Comparison of ENCODE assay signal across 7 cellular contexts in genomic region chr3:39990532-39990931, GRCh38.
DNase-seq lines count a peak whose midpoint lies in the region; ATAC-seq and TF ChIP-seq lines count a peak whose summit lies in the region.

No MANE protein-coding gene starts in this region.

- H3K27me3 Mint-ChIP-seq in endothelial cell (ENCODE audit: unreplicated experiment) (peaks cover 3% of the 10 kb centered on the region), T-cell (peaks cover 10 to 17% of the 10 kb centered on the region in 2 donors)

- no peaks in the 10 kb centered on the region for H3K4me1 ChIP-seq in OCI-LY3 (ENCODE audit: low read length)
- no peaks in the 10 kb centered on the region for H3K4me1 ChIP-seq in trophoblast cell (ENCODE audit: control insufficient read depth in 1 of 2, insufficient read depth in 2 of 2, low read length in 2 of 2)

- TF ChIP-seq CTCF in OCI-LY3 (IDR thresholded peaks at IDR 0.05; ENCODE audit: low read depth, low read length) (peak; percentile 90), endothelial cell (IDR thresholded peaks at IDR 0.05; ENCODE audit: unreplicated experiment) (peak; percentile 61)

- H2AK5ac ChIP-seq in trophoblast cell (ENCODE audit: low read length), result no peak overlapping the region

- H3K4me3 ChIP-seq in OCI-LY3 (ENCODE audit: low read length), result no peak overlapping the region
- no peak overlapping the region for H3K4me3 ChIP-seq in trophoblast cell (ENCODE audit: low read depth, low read length)

- H3K27ac ChIP-seq in OCI-LY3 (ENCODE audit: low read length) (no peak overlapping the region), trophoblast cell (ENCODE audit: low read depth, low read length) (no peak overlapping the region)

- H3K9me3 Mint-ChIP-seq in endothelial cell (ENCODE audit: unreplicated experiment) (peaks cover 19% of the 10 kb centered on the region), T-cell (peaks cover 0 to 8% (median 4%) of the 10 kb centered on the region in 3 donors)

- H3K4me3 Mint-ChIP-seq in endothelial cell (ENCODE audit: unreplicated experiment) (no peak overlapping the region), T-cell (no peak overlapping the region)

- H3K9me3 ChIP-seq in OCI-LY3 (ENCODE audit: insufficient read depth, low read length) (no peaks in the 10 kb centered on the region), trophoblast cell (ENCODE audit: insufficient read depth, low read depth, low read length) (peaks cover 8% of the 10 kb centered on the region)

- H3K4me1 Mint-ChIP-seq in endothelial cell (ENCODE audit: unreplicated experiment) (peaks cover 2% of the 10 kb centered on the region), T-cell (no peaks in the 10 kb centered on the region)

- H3K36me3 ChIP-seq in OCI-LY3 (replicated peaks; ENCODE audit: low read depth, low read length) (no peaks in the 10 kb centered on the region), trophoblast cell (ENCODE audit: control insufficient read depth in 1 of 2, insufficient read depth in 2 of 2, low read length in 2 of 2) (no peaks in the 10 kb centered on the region)

- H2BK120ac ChIP-seq in trophoblast cell (ENCODE audit: insufficient read depth, low read length, poor library complexity), result no peak overlapping the region

- no CpG with 5 or more reads among the region's 1 CpG for WGBS in trophoblast cell (ENCODE audit: extremely low coverage, insufficient coverage, insufficient read length)

- H3K4me2 ChIP-seq in OCI-LY3 (ENCODE audit: low read length) (no peak overlapping the region), trophoblast cell (ENCODE audit: low read length) (no peak overlapping the region)

- H3K79me2 ChIP-seq in OCI-LY3 (ENCODE audit: low read length), result no peaks in the 10 kb centered on the region
- H3K79me2 ChIP-seq in trophoblast cell (ENCODE audit: control insufficient read depth, insufficient read depth, low read length, poor library complexity), result no peaks in the 10 kb centered on the region

- no peak overlapping the region for H4K8ac ChIP-seq in trophoblast cell (ENCODE audit: low read depth, low read length)

- H3K18ac ChIP-seq in trophoblast cell (ENCODE audit: low read length), result no peak overlapping the region

- no peak overlapping the region for H3K27ac Mint-ChIP-seq in endothelial cell (ENCODE audit: unreplicated experiment)
- H3K27ac Mint-ChIP-seq in T-cell, result no peak overlapping the region

- POLR2A ChIA-PET in T-cell (lab: Charles Lee), result no interaction called here

- no peak overlapping the region for H2BK5ac ChIP-seq in trophoblast cell (ENCODE audit: low read depth, low read length, poor library complexity)

- H4K12ac ChIP-seq in trophoblast cell (ENCODE audit: low read depth, low read length), result no peak overlapping the region

- H2BK12ac ChIP-seq in trophoblast cell (ENCODE audit: low read length), result no peak overlapping the region

- no peak overlapping the region for H3K14ac ChIP-seq in trophoblast cell (ENCODE audit: low read length)

- no peak overlapping the region for H3K4ac ChIP-seq in trophoblast cell (ENCODE audit: low read depth, low read length)

- CTCF ChIA-PET in T-cell (lab: Charles Lee), result no interaction called here

- H3K36me3 Mint-ChIP-seq in endothelial cell (ENCODE audit: low read depth, unreplicated experiment) (peaks cover 11% of the 10 kb centered on the region), T-cell (no peaks in the 10 kb centered on the region)

- H4K91ac ChIP-seq in trophoblast cell (ENCODE audit: low read depth, low read length), result no peak overlapping the region

- H2AFZ ChIP-seq in OCI-LY3 (ENCODE audit: low read depth, low read length) (no peak overlapping the region), trophoblast cell (ENCODE audit: insufficient read depth, low read length, poor library complexity) (no peak overlapping the region)

- H4K20me1 ChIP-seq in OCI-LY3 (ENCODE audit: insufficient read depth, low read length), result no peaks in the 10 kb centered on the region

- H3K9ac ChIP-seq in OCI-LY3 (ENCODE audit: low read length) (no peak overlapping the region), trophoblast cell (ENCODE audit: low read length) (no peak overlapping the region)

- peak; percentile 55 for ATAC-seq in GM21576 (IDR thresholded peaks at IDR 0.05; ENCODE audit: unreplicated experiment)
- no peak for ATAC-seq in GM18870 (IDR thresholded peaks at IDR 0.05; ENCODE audit: unreplicated experiment)
- no peak for ATAC-seq in T-cell (replicated peaks in 1 of 4)

- no peak overlapping the region for H3K23ac ChIP-seq in trophoblast cell (ENCODE audit: low read length)

- no peaks in the 10 kb centered on the region for H3K79me1 ChIP-seq in trophoblast cell (ENCODE audit: low read length)

- H3K27me3 ChIP-seq in OCI-LY3 (ENCODE audit: low read depth, low read length) (no peaks in the 10 kb centered on the region), trophoblast cell (ENCODE audit: insufficient read depth, low read length) (no peaks in the 10 kb centered on the region)

- peak; percentile 66 for DNase-seq in DMS53 (lab: John Stamatoyannopoulos, UW)
- peak; percentile 38 for DNase-seq in endothelial cell (ENCODE audit: low spot score)
- peak; percentile 62 to 86 for DNase-seq in trophoblast cell
- no peak for DNase-seq in T-cell

Comparison
In these comparisons a context has a peak if more than half of its experiments do, and no peak if none do; other contexts are left out.
1. DNase-seq: peak in DMS53 (single experiment), endothelial cell (single experiment) and trophoblast cell (2 of 2); none in T-cell (0 of 34).